32 cellular contexts compared by ENCODE assay signal in genomic region chr6:125340175-125340835, GRCh38.
"Had no signal": no experiment of that assay in that cellular context is flagged by ENCODE, and none has a peak within 500 bp of the region (broad histone marks: within the 10 kb centered on the region; RNA-seq: fewer than 3 reads in every experiment).

No MANE protein-coding gene starts in this region.

- H3K4me1 Mint-ChIP-seq: activated CD4-positive, alpha-beta T cell treated with anti-CD3 and anti-CD28 coated beads for 36 hours; activated CD4-positive, alpha-beta T cell treated with anti-CD3 and anti-CD28 coated beads, Interleukin-2, amount 10 ng/mL, durations not matched to agents 7 days and 5 days; activated naive CD4-positive, alpha-beta T cell treated with anti-CD3 and anti-CD28 coated beads, Interleukin-2, amount 10 ng/mL, durations not matched to agents 7 days and 5 days; WTC11 had no signal

- ATAC-seq: activated CD4-positive, alpha-beta T cell treated with anti-CD3 and anti-CD28 coated beads for 36 hours; activated CD8-positive, alpha-beta T cell treated with anti-CD3 and anti-CD28 coated beads, Interleukin-2, amount 10 ng/mL, durations not matched to agents 7 days and 5 days; body of pancreas; WTC11 had no signal

- H3K9me3 ChIP-seq: body of pancreas, SJCRH30 had no signal

- H3K27me3 ChIP-seq: body of pancreas, breast epithelium, SJCRH30 had no signal

- H3K4me1 ChIP-seq: body of pancreas, breast epithelium, SJCRH30 had no signal

- H3K4me3 Mint-ChIP-seq: activated CD4-positive, alpha-beta T cell treated with anti-CD3 and anti-CD28 coated beads for 36 hours; activated CD4-positive, alpha-beta T cell treated with anti-CD3 and anti-CD28 coated beads, Interleukin-2, amount 10 ng/mL, durations not matched to agents 7 days and 5 days; activated CD8-positive, alpha-beta T cell treated with anti-CD3 and anti-CD28 coated beads, Interleukin-2, amount 10 ng/mL, durations not matched to agents 7 days and 5 days; activated naive CD4-positive, alpha-beta T cell treated with anti-CD3 and anti-CD28 coated beads, Interleukin-2, amount 10 ng/mL, durations not matched to agents 7 days and 5 days; activated naive CD8-positive, alpha-beta T cell; activated T-cell treated with anti-CD3 and anti-CD28 coated beads, Interleukin-2, amount 50 U/mL, for 24 hours; activated T-helper 1 cell treated with anti-CD3 and anti-CD28 coated beads, Interleukin-12 subunit alpha, Interleukin-12 subunit beta, Interleukin-2, Interleukin-4 antibody, amounts not matched to agents 30 ng/mL and 10 ng/mL and 1 ng/mL, durations not matched to agents 14 hours and 24 hours and 36 hours; IgD-negative memory B cell; T-helper 1 cell treated with Interleukin-12 subunit alpha and Interleukin-12 subunit beta and Interleukin-4 antibody, amounts not matched to agents 30 μg/mL and 1 μg/mL, for 36 hours; T-helper 2 cell treated with Interferon-gamma antibody and Interleukin-4, amounts not matched to agents 5 μg/mL and 100 μg/mL, for 36 hours; WTC11 had no signal

- H3K27ac ChIP-seq: body of pancreas, breast epithelium, PC-9, RWPE1, SJCRH30, SK-N-MC had no signal

- H3K9me3 Mint-ChIP-seq: activated CD4-positive, alpha-beta T cell treated with anti-CD3 and anti-CD28 coated beads, Interleukin-2, amount 10 ng/mL, durations not matched to agents 7 days and 5 days; activated naive CD4-positive, alpha-beta T cell treated with anti-CD3 and anti-CD28 coated beads, Interleukin-2, amount 10 ng/mL, durations not matched to agents 7 days and 5 days; activated T-cell treated with anti-CD3 and anti-CD28 coated beads, Interleukin-2, amount 50 U/mL, for 24 hours; activated T-helper 1 cell treated with anti-CD3 and anti-CD28 coated beads, Interleukin-12 subunit alpha, Interleukin-12 subunit beta, Interleukin-2, Interleukin-4 antibody, amounts not matched to agents 30 ng/mL and 10 ng/mL and 1 ng/mL, durations not matched to agents 14 hours and 24 hours and 36 hours; T-helper 1 cell treated with Interleukin-12 subunit alpha and Interleukin-12 subunit beta and Interleukin-4 antibody, amounts not matched to agents 30 μg/mL and 1 μg/mL, for 36 hours; T-helper 2 cell treated with Interferon-gamma antibody and Interleukin-4, amounts not matched to agents 5 μg/mL and 100 μg/mL, for 36 hours; WTC11 had no signal

- H3K36me3 ChIP-seq: breast epithelium, SJCRH30 had no signal

- DNase-seq: activated CD4-positive, alpha-beta T cell treated with anti-CD3 and anti-CD28 coated beads for 36 hours; activated CD4-positive, alpha-beta T cell treated with anti-CD3 and anti-CD28 coated beads, Interleukin-2, amount 10 ng/mL, durations not matched to agents 7 days and 5 days; activated CD4-positive, alpha-beta T cell treated with anti-CD3 and anti-CD28 coated beads, Interleukin-2, amount 50 U/mL, for 48 hours; activated CD8-positive, alpha-beta T cell treated with anti-CD3 and anti-CD28 coated beads, Interleukin-2, amount 10 ng/mL, durations not matched to agents 7 days and 5 days; activated gamma-delta T cell treated with Interleukin-2 at 50 U/mL for 16 hours; activated naive CD4-positive, alpha-beta T cell treated with anti-CD3 and anti-CD28 coated beads, Interleukin-2, amount 10 ng/mL, durations not matched to agents 7 days and 5 days; activated T-cell treated with anti-CD3 and anti-CD28 coated beads, Interleukin-2, amount 50 U/mL, for 24 hours; amygdala; body of pancreas; central memory CD4-positive, alpha-beta T cell; Karpas-422; KBM-7; NCI-H1105; NCI-H1436; NCI-H1694; NCI-H1930; NCI-H2081 treated with DMSO at 0.1 percent for 48 hours; NCI-H226; NCI-H526; NCI-H748 treated with DMSO at 0.1 percent for 48 hours; PC-9; SHP77; SJCRH30 had no signal

- H3K36me3 Mint-ChIP-seq: activated naive CD4-positive, alpha-beta T cell treated with anti-CD3 and anti-CD28 coated beads, Interleukin-2, amount 10 ng/mL, durations not matched to agents 7 days and 5 days; activated naive CD8-positive, alpha-beta T cell; WTC11 had no signal

- H3K27ac Mint-ChIP-seq: activated CD4-positive, alpha-beta T cell treated with anti-CD3 and anti-CD28 coated beads for 36 hours; activated CD4-positive, alpha-beta T cell treated with anti-CD3 and anti-CD28 coated beads, Interleukin-2, amount 10 ng/mL, durations not matched to agents 7 days and 5 days; activated CD8-positive, alpha-beta T cell treated with anti-CD3 and anti-CD28 coated beads, Interleukin-2, amount 10 ng/mL, durations not matched to agents 7 days and 5 days; activated naive CD4-positive, alpha-beta T cell treated with anti-CD3 and anti-CD28 coated beads, Interleukin-2, amount 10 ng/mL, durations not matched to agents 7 days and 5 days; activated naive CD8-positive, alpha-beta T cell; activated T-cell treated with anti-CD3 and anti-CD28 coated beads, Interleukin-2, amount 50 U/mL, for 24 hours; activated T-helper 1 cell treated with anti-CD3 and anti-CD28 coated beads, Interleukin-12 subunit alpha, Interleukin-12 subunit beta, Interleukin-2, Interleukin-4 antibody, amounts not matched to agents 30 ng/mL and 10 ng/mL and 1 ng/mL, durations not matched to agents 14 hours and 24 hours and 36 hours; IgD-negative memory B cell; T-helper 1 cell treated with Interleukin-12 subunit alpha and Interleukin-12 subunit beta and Interleukin-4 antibody, amounts not matched to agents 30 μg/mL and 1 μg/mL, for 36 hours; T-helper 2 cell treated with Interferon-gamma antibody and Interleukin-4, amounts not matched to agents 5 μg/mL and 100 μg/mL, for 36 hours; WTC11 had no signal

- H3K4me3 ChIP-seq: body of pancreas, breast epithelium, PC-9, SJCRH30, SK-N-MC had no signal
